In genomic region chr10:127399635-127400034, GRCh38 we compare ENCODE assay signal across 19 cellular contexts.
"Had no signal": no experiment of that assay in that cellular context is flagged by ENCODE, and none has a peak within 500 bp of the region (broad histone marks: within the 10 kb centered on the region; RNA-seq: fewer than 3 reads in every experiment).

No MANE protein-coding gene starts in this region.

- H3K4me1 ChIP-seq: gastrocnemius medialis, left ventricle myocardium inferior, lower lobe of right lung, tibial nerve had no signal

- H3K4me1 Mint-ChIP-seq: immature natural killer cell; memory B cell; naive thymus-derived CD4-positive, alpha-beta T cell; nephron progenitor cell; stimulated activated naive B cell treated with anti-CD40 and anti-IgM and Interleukin-4, amounts not matched to agents 10 μg/mL and 1 μg/mL and 100 μg/mL, for 72 hours; stimulated activated naive CD8-positive, alpha-beta T cell treated with anti-CD3 and anti-CD28 coated beads, Interleukin-15, amount 100 ng/mL, for 72 hours had no signal

- H3K27ac Mint-ChIP-seq: immature natural killer cell; memory B cell; nephron progenitor cell; stimulated activated naive B cell treated with anti-CD40 and anti-IgM and Interleukin-4, amounts not matched to agents 10 μg/mL and 1 μg/mL and 100 μg/mL, for 72 hours had no signal

- H3K27ac ChIP-seq: epithelial cell of prostate, esophagus muscularis mucosa, gastrocnemius medialis, heart right ventricle, left ventricle myocardium inferior, lower lobe of right lung, tibial nerve had no signal

- H3K27me3 ChIP-seq: esophagus muscularis mucosa, gastrocnemius medialis, heart right ventricle, testis, tibial nerve had no signal

- H3K4me3 ChIP-seq: esophagus muscularis mucosa, gastrocnemius medialis, heart right ventricle, left ventricle myocardium inferior, lower lobe of right lung, testis, tibial nerve had no signal

- H3K36me3 ChIP-seq: gastrocnemius medialis had no signal

- H3K4me3 Mint-ChIP-seq: immature natural killer cell; memory B cell; naive thymus-derived CD4-positive, alpha-beta T cell; nephron progenitor cell; stimulated activated naive B cell treated with anti-CD40 and anti-IgM and Interleukin-4, amounts not matched to agents 10 μg/mL and 1 μg/mL and 100 μg/mL, for 72 hours; stimulated activated naive CD8-positive, alpha-beta T cell treated with anti-CD3 and anti-CD28 coated beads, Interleukin-15, amount 100 ng/mL, for 72 hours had no signal

- H3K36me3 Mint-ChIP-seq: memory B cell; naive thymus-derived CD4-positive, alpha-beta T cell; stimulated activated naive B cell treated with anti-CD40 and anti-IgM and Interleukin-4, amounts not matched to agents 10 μg/mL and 1 μg/mL and 100 μg/mL, for 72 hours had no signal

- H3K27me3 Mint-ChIP-seq: memory B cell; stimulated activated naive B cell treated with anti-CD40 and anti-IgM and Interleukin-4, amounts not matched to agents 10 μg/mL and 1 μg/mL and 100 μg/mL, for 72 hours; stimulated activated naive CD8-positive, alpha-beta T cell treated with anti-CD3 and anti-CD28 coated beads, Interleukin-15, amount 100 ng/mL, for 72 hours had no signal

- DNase-seq: effector memory CD4-positive, alpha-beta T cell; gastrocnemius medialis; heart right ventricle; hypothalamus; immature natural killer cell; left ventricle myocardium inferior; lower lobe of right lung; naive thymus-derived CD4-positive, alpha-beta T cell; nephron progenitor cell; stimulated activated CD4-positive, alpha-beta T cell treated with anti-CD3 and anti-CD28 coated beads, Interleukin-2, amount 100 ng/mL, for 24 hours; stimulated activated CD4-positive, alpha-beta T cell treated with anti-CD3 and anti-CD28 coated beads, Interleukin-4, amount 100 ng/mL, for 4 hours; stimulated activated naive B cell treated with anti-CD40 and anti-IgM and Interleukin-4, amounts not matched to agents 10 μg/mL and 1 μg/mL and 100 μg/mL, for 72 hours; stimulated activated naive CD8-positive, alpha-beta T cell treated with anti-CD3 and anti-CD28 coated beads, Interleukin-15, amount 100 ng/mL, for 72 hours; testis had no signal

- ATAC-seq: gastrocnemius medialis; heart right ventricle; lower lobe of right lung; naive thymus-derived CD4-positive, alpha-beta T cell; sciatic nerve; stimulated activated naive B cell treated with anti-CD40 and anti-IgM and Interleukin-4, amounts not matched to agents 10 μg/mL and 1 μg/mL and 100 μg/mL, for 72 hours; stimulated activated naive CD8-positive, alpha-beta T cell treated with anti-CD3 and anti-CD28 coated beads, Interleukin-15, amount 100 ng/mL, for 72 hours had no signal
